Comparison of ENCODE assay signal across 33 cellular contexts in genomic region chr6:130604869-130605401, GRCh38.
"Had no signal": no experiment of that assay in that cellular context is flagged by ENCODE, and none has a peak within 500 bp of the region (broad histone marks: within the 10 kb centered on the region; RNA-seq: fewer than 3 reads in every experiment).

No MANE protein-coding gene starts in this region.

- H3K9me3 ChIP-seq: body of pancreas, heart left ventricle, left lung, pancreas, prostate gland, transverse colon had no signal

- H3K9me3 Mint-ChIP-seq: immature natural killer cell had no signal

- H3K27ac Mint-ChIP-seq: activated CD4-positive, alpha-beta memory T cell treated with anti-CD3 and anti-CD28 coated beads, Interleukin-2, amount 10 ng/mL, durations not matched to agents 7 days and 5 days; activated CD4-positive, alpha-beta T cell treated with anti-CD3 and anti-CD28 coated beads, Interleukin-2, amount 10 ng/mL, durations not matched to agents 7 days and 5 days; activated T-cell treated with anti-CD3 and anti-CD28 coated beads, Interleukin-2, amount 50 U/mL, for 24 hours; effector memory CD8-positive, alpha-beta T cell; immature natural killer cell; T-helper 1 cell treated with Interleukin-12 subunit alpha and Interleukin-12 subunit beta and Interleukin-4 antibody, amounts not matched to agents 30 μg/mL and 1 μg/mL, for 36 hours had no signal

- H3K36me3 ChIP-seq: heart left ventricle, left lung, pancreas, prostate gland, transverse colon, WERI-Rb-1 had no signal

- H3K27me3 Mint-ChIP-seq: activated CD4-positive, alpha-beta memory T cell treated with anti-CD3 and anti-CD28 coated beads, Interleukin-2, amount 10 ng/mL, durations not matched to agents 7 days and 5 days; activated CD4-positive, alpha-beta T cell treated with anti-CD3 and anti-CD28 coated beads, Interleukin-2, amount 10 ng/mL, durations not matched to agents 7 days and 5 days; activated T-cell treated with anti-CD3 and anti-CD28 coated beads, Interleukin-2, amount 50 U/mL, for 24 hours; effector memory CD8-positive, alpha-beta T cell had no signal

- H3K4me1 Mint-ChIP-seq: immature natural killer cell had no signal

- H3K27me3 ChIP-seq: body of pancreas, heart left ventricle, left lung, pancreas, transverse colon had no signal

- H3K4me3 ChIP-seq: body of pancreas, heart left ventricle, left lung, lung, pancreas, prostate gland, transverse colon had no signal

- H3K4me1 ChIP-seq: body of pancreas, left lung, pancreas, prostate gland, transverse colon had no signal

- H3K4me3 Mint-ChIP-seq: activated CD4-positive, alpha-beta memory T cell treated with anti-CD3 and anti-CD28 coated beads, Interleukin-2, amount 10 ng/mL, durations not matched to agents 7 days and 5 days; activated CD4-positive, alpha-beta T cell treated with anti-CD3 and anti-CD28 coated beads, Interleukin-2, amount 10 ng/mL, durations not matched to agents 7 days and 5 days; activated T-cell treated with anti-CD3 and anti-CD28 coated beads, Interleukin-2, amount 50 U/mL, for 24 hours; effector memory CD8-positive, alpha-beta T cell; immature natural killer cell; T-helper 1 cell treated with Interleukin-12 subunit alpha and Interleukin-12 subunit beta and Interleukin-4 antibody, amounts not matched to agents 30 μg/mL and 1 μg/mL, for 36 hours had no signal

- FAIRE-seq: endothelial cell of umbilical vein, pancreas, urothelium cell line had no signal

- DNase-seq: activated CD4-positive, alpha-beta memory T cell treated with anti-CD3 and anti-CD28 coated beads, Interleukin-2, amount 10 ng/mL, durations not matched to agents 7 days and 5 days; activated CD4-positive, alpha-beta T cell treated with anti-CD3 and anti-CD28 coated beads, Interleukin-2, amount 10 ng/mL, durations not matched to agents 7 days and 5 days; activated CD8-positive, alpha-beta memory T cell treated with anti-CD3 and anti-CD28 coated beads, Interleukin-2, amount 50 U/mL, for 48 hours; activated gamma-delta T cell treated with Interleukin-2 at 50 U/mL for 16 hours; activated naive CD4-positive, alpha-beta T cell treated with anti-CD3 and anti-CD28 coated beads, Interleukin-2, amount 50 U/mL, for 16 hours; activated T-cell treated with anti-CD3 and anti-CD28 coated beads, Interleukin-2, amount 50 U/mL, for 24 hours; anterior cingulate cortex; body of pancreas; caudate nucleus; cortex of kidney; effector memory CD8-positive, alpha-beta T cell; foreskin fibroblast; heart left ventricle; hypothalamus; immature natural killer cell; kidney glomerular epithelial cell; left lung; pancreas; retina; stimulated activated CD4-positive, alpha-beta T cell treated with anti-CD3 and anti-CD28 coated beads, Interleukin-15, amount 100 ng/mL, for 24 hours; stimulated activated CD4-positive, alpha-beta T cell treated with anti-CD3 and anti-CD28 coated beads, Interleukin-2, amount 100 ng/mL, for 24 hours; stimulated activated naive CD4-positive, alpha-beta T cell treated with Interleukin-2 at 50 U/mL for 16 hours; SW 1271; T-helper 9 cell; transverse colon; WERI-Rb-1 had no signal

- H3K27ac ChIP-seq: body of pancreas, heart left ventricle, left lung, pancreas, prostate gland, transverse colon, WERI-Rb-1 had no signal

- H3K36me3 Mint-ChIP-seq: immature natural killer cell had no signal

- ATAC-seq: activated CD4-positive, CD25-positive, alpha-beta regulatory T cell treated with anti-CD3 and anti-CD28 coated beads, Interleukin-2, amount 50 U/mL, for 24 hours; body of pancreas; effector memory CD8-positive, alpha-beta T cell; esophagus mucosa; heart left ventricle; left lung; pancreas had no signal
